Comparison of ENCODE assay signal across 10 cellular contexts in the genomic region with DNA sequence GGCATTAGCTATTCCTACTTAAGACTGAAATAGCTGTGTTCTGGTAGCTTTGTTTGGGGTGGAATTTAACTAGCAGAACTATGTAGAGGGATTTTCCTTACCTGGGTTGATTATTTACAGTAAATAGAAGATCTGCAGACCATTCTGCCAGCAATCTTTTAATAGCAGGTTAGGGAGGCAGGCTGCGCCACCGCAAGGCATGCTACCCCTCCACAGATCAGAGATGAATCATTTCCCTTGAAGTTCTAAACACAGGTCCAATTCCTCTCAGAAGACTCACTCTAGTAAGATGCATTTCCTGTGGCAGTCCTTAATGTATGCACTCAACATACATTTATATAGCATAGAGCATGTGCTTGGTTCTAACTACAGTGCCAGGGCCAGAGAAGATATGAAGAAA.
A peak's percentile ranks its signal among the peaks of the same experiment; 100 is the strongest.
DNase-seq lines count a peak whose midpoint lies in the region; ATAC-seq and TF ChIP-seq lines count a peak whose summit lies in the region.
"Had no signal": no experiment of that assay in that cellular context is flagged by ENCODE, and none has a peak within 500 bp of the region (broad histone marks: within the 10 kb centered on the region; RNA-seq: fewer than 3 reads in every experiment).

No MANE protein-coding gene starts in this region.

- no peaks in the 10 kb centered on the region for H3K9me3 Mint-ChIP-seq in Calu3 (ENCODE audit: low read depth, unreplicated experiment)
- peaks cover under 1% of the 10 kb centered on the region for H3K9me3 Mint-ChIP-seq in activated naive CD8-positive, alpha-beta T cell treated with anti-CD3 and anti-CD28 coated beads, Interleukin-2, amount 50 U/mL, for 24 hours
- peaks cover 0 to 9% (median 3%) of the 10 kb centered on the region in 6 donors for H3K9me3 Mint-ChIP-seq in immature natural killer cell
- H3K9me3 Mint-ChIP-seq in endodermal cell: peaks cover 43% of the 10 kb centered on the region
- H3K9me3 Mint-ChIP-seq: natural killer cell treated with Interleukin-12 subunit alpha and Interleukin-12 subunit beta and Interleukin-15 and Interleukin-18, amount 100 ng/mL, for 72 hours had no signal

- no TSS peak for BruUV-seq in Calu3 (replicated peaks; lab: Mats Ljungman, UMichigan)

- H3K14ac ChIP-seq in mesenchymal stem cell (ENCODE audit: low read length in 2 of 2): no peak overlapping the region

- peak overlapping the region; percentile 21 for H2BK5ac ChIP-seq in mesenchymal stem cell (ENCODE audit: low read depth, low read length, poor library complexity, severe bottlenecking)

- no peak overlapping the region for H2BK12ac ChIP-seq in mesenchymal stem cell (ENCODE audit: low read length in 2 of 2)

- no peak overlapping the region for H2BK120ac ChIP-seq in mesenchymal stem cell (ENCODE audit: low read depth, low read length)

- 18% methylated on average over 2 of the region's 2 CpGs for WGBS in mesenchymal stem cell
- 95 to 100% methylated on average over 2 of the region's 2 CpGs for WGBS in endodermal cell (ENCODE audit: insufficient coverage in 1 of 2, insufficient read length in 1 of 2), 2 experiments
- WGBS in tibial nerve, 2 donors: 92% methylated on average over 2 of the region's 2 CpGs

- H2AK5ac ChIP-seq in mesenchymal stem cell (ENCODE audit: low read length, severe bottlenecking): peak overlapping the region; percentile 84

- peak; percentile 68 for ATAC-seq in activated naive CD8-positive, alpha-beta T cell treated with anti-CD3 and anti-CD28 coated beads, Interleukin-2, amount 50 U/mL, for 24 hours

- CTCF ChIA-PET in Calu3 (lab: Charles Lee): no interaction called here

- no peak overlapping the region for H3K9ac ChIP-seq in mesenchymal stem cell (ENCODE audit: low read length)
- no peak overlapping the region for H3K9ac ChIP-seq in endodermal cell (ENCODE audit: extremely low read depth, low read length, poor library complexity, severe bottlenecking)

- no peak overlapping the region for H3K4me2 ChIP-seq in mesenchymal stem cell (ENCODE audit: low read length, poor library complexity, severe bottlenecking)

- no peak overlapping the region for H4K91ac ChIP-seq in mesenchymal stem cell (ENCODE audit: low read length)

- no peak for TF ChIP-seq EP300 in tibial nerve (IDR thresholded peaks at IDR 0.05)

- H2BK15ac ChIP-seq in mesenchymal stem cell (ENCODE audit: low read depth, poor library complexity, severe bottlenecking): no peak overlapping the region

- H3K4me3 ChIP-seq in mesenchymal stem cell (ENCODE audit: insufficient read depth in 1 of 2, low read depth in 1 of 2, low read length in 2 of 2): no peak overlapping the region
- H3K4me3 ChIP-seq in endodermal cell (ENCODE audit: low read length): no peak overlapping the region
- no peak overlapping the region for H3K4me3 ChIP-seq in tibial nerve
- H3K4me3 ChIP-seq: esophagus muscularis mucosa had no signal

- H3K4me1 Mint-ChIP-seq in Calu3 (ENCODE audit: low read depth, unreplicated experiment) (peaks cover 19% of the 10 kb centered on the region), immature natural killer cell (no peaks in the 10 kb centered on the region), endodermal cell (no peaks in the 10 kb centered on the region)
- peaks cover 10% of the 10 kb centered on the region for H3K4me1 Mint-ChIP-seq in activated naive CD8-positive, alpha-beta T cell treated with anti-CD3 and anti-CD28 coated beads, Interleukin-2, amount 50 U/mL, for 24 hours

- TF ChIP-seq POLR2A in tibial nerve (IDR thresholded peaks at IDR 0.05): no peak

- TF ChIP-seq CTCF in Calu3 (IDR thresholded peaks at IDR 0.05; ENCODE audit: unreplicated experiment): no peak
- TF ChIP-seq CTCF in endodermal cell (conservative IDR thresholded peaks at IDR 0.05): no peak
- no peak for TF ChIP-seq CTCF in tibial nerve (IDR thresholded peaks at IDR 0.05)

- H3K36me3 Mint-ChIP-seq in Calu3 (ENCODE audit: insufficient read depth, unreplicated experiment) (no peaks in the 10 kb centered on the region), immature natural killer cell (peaks cover 0 to 3% (median under 1%) of the 10 kb centered on the region in 3 donors), endodermal cell (ENCODE audit: low read depth) (peaks cover 10% of the 10 kb centered on the region)
- H3K36me3 Mint-ChIP-seq in activated naive CD8-positive, alpha-beta T cell treated with anti-CD3 and anti-CD28 coated beads, Interleukin-2, amount 50 U/mL, for 24 hours (ENCODE audit: low read depth): no peaks in the 10 kb centered on the region

- intact Hi-C loops in Calu3 (cut with micrococcal nuclease; ENCODE audit: unreplicated experiment): no loop called here

- H3K4me1 ChIP-seq in mesenchymal stem cell (ENCODE audit: control insufficient read depth, insufficient read depth, low read depth, low read length): peaks cover 18% of the 10 kb centered on the region
- H3K4me1 ChIP-seq in endodermal cell (ENCODE audit: control insufficient read depth, insufficient read depth, low read length): no peaks in the 10 kb centered on the region
- no peaks in the 10 kb centered on the region for H3K4me1 ChIP-seq in tibial nerve

- H3K23ac ChIP-seq in mesenchymal stem cell (ENCODE audit: low read length in 2 of 2): no peak overlapping the region

- H3K9me3 ChIP-seq in mesenchymal stem cell (ENCODE audit: control insufficient read depth, low read length) (peaks cover 9% of the 10 kb centered on the region), endodermal cell (ENCODE audit: control insufficient read depth, low read length) (peaks cover 28% of the 10 kb centered on the region), tibial nerve (peaks cover 0 to 13% (median 0%) of the 10 kb centered on the region in 4 donors)

- peaks cover 0 to 4% of the 10 kb centered on the region in 2 experiments for H3K27me3 ChIP-seq in mesenchymal stem cell (ENCODE audit: control insufficient read depth in 1 of 2, insufficient read depth in 1 of 2, low read length in 2 of 2)
- no peaks in the 10 kb centered on the region for H3K27me3 ChIP-seq in endodermal cell (ENCODE audit: control insufficient read depth, insufficient read depth, low read length, poor library complexity, severe bottlenecking)
- H3K27me3 ChIP-seq in tibial nerve: no peaks in the 10 kb centered on the region
- H3K27me3 ChIP-seq: esophagus muscularis mucosa had no signal

- H3K4ac ChIP-seq in mesenchymal stem cell (ENCODE audit: low read depth in 1 of 2, low read length in 2 of 2): no peak overlapping the region

- H3K27ac Mint-ChIP-seq in Calu3 (ENCODE audit: unreplicated experiment) (peak overlapping the region; percentile 33), immature natural killer cell (no peak overlapping the region), endodermal cell (no peak overlapping the region)
- H3K27ac Mint-ChIP-seq in activated naive CD8-positive, alpha-beta T cell treated with anti-CD3 and anti-CD28 coated beads, Interleukin-2, amount 50 U/mL, for 24 hours: no peak overlapping the region
- H3K27ac Mint-ChIP-seq: natural killer cell treated with Interleukin-12 subunit alpha and Interleukin-12 subunit beta and Interleukin-15 and Interleukin-18, amount 100 ng/mL, for 72 hours had no signal

- H3K4me3 Mint-ChIP-seq in Calu3 (ENCODE audit: low read depth, unreplicated experiment) (no peak overlapping the region), immature natural killer cell (no peak overlapping the region), endodermal cell (no peak overlapping the region)
- H3K4me3 Mint-ChIP-seq in activated naive CD8-positive, alpha-beta T cell treated with anti-CD3 and anti-CD28 coated beads, Interleukin-2, amount 50 U/mL, for 24 hours: no peak overlapping the region
- H3K4me3 Mint-ChIP-seq: natural killer cell treated with Interleukin-12 subunit alpha and Interleukin-12 subunit beta and Interleukin-15 and Interleukin-18, amount 100 ng/mL, for 72 hours had no signal

- H3K18ac ChIP-seq in mesenchymal stem cell (ENCODE audit: low read depth in 1 of 2, low read length in 2 of 2): no peak overlapping the region

- no peak overlapping the region for H4K8ac ChIP-seq in mesenchymal stem cell (ENCODE audit: low read length)

- H3K36me3 ChIP-seq in mesenchymal stem cell (ENCODE audit: control insufficient read depth in 1 of 2, insufficient read depth in 2 of 2, low read depth in 1 of 2, low read length in 2 of 2) (no peaks in the 10 kb centered on the region), endodermal cell (ENCODE audit: control insufficient read depth, insufficient read depth, low read length) (peaks cover 3% of the 10 kb centered on the region), tibial nerve (peaks cover 0 to 8% (median 0%) of the 10 kb centered on the region in 3 donors)
- H3K36me3 ChIP-seq: esophagus muscularis mucosa had no signal

- H3K27ac ChIP-seq in mesenchymal stem cell (ENCODE audit: low read length, poor library complexity, severe bottlenecking) (peak overlapping the region; percentile 93), endodermal cell (ENCODE audit: low read depth, low read length) (no peak overlapping the region), tibial nerve (no peak overlapping the region)
- H3K27ac ChIP-seq: esophagus muscularis mucosa had no signal

- peak; percentile 7 for DNase-seq in Calu3
- peak; percentile 92 for DNase-seq in HT1080 (ENCODE audit: low read depth)
- DNase-seq in activated naive CD8-positive, alpha-beta T cell treated with anti-CD3 and anti-CD28 coated beads, Interleukin-2, amount 50 U/mL, for 24 hours: no peak
- DNase-seq in mesenchymal stem cell: peak; percentile 55
- no peak for DNase-seq in immature natural killer cell
- no peak for DNase-seq in endodermal cell
- DNase-seq in tibial nerve (ENCODE audit: low spot score in 2 of 2): no peak
- DNase-seq: NCI-H510A treated with DMSO at 0.1 percent for 48 hours had no signal

- H3K79me1 ChIP-seq in mesenchymal stem cell (replicated peaks; ENCODE audit: low read length, poor library complexity, severe bottlenecking): no peaks in the 10 kb centered on the region

- H2AFZ ChIP-seq in mesenchymal stem cell (ENCODE audit: low read depth, low read length): no peak overlapping the region

- H3K27me3 Mint-ChIP-seq in Calu3 (ENCODE audit: unreplicated experiment) (no peaks in the 10 kb centered on the region), immature natural killer cell (ENCODE audit: low read depth in 3 of 3) (peaks cover under 1 to 11% (median 8%) of the 10 kb centered on the region in 3 donors), endodermal cell (ENCODE audit: insufficient read depth) (no peaks in the 10 kb centered on the region)
- peaks cover 8% of the 10 kb centered on the region for H3K27me3 Mint-ChIP-seq in activated naive CD8-positive, alpha-beta T cell treated with anti-CD3 and anti-CD28 coated beads, Interleukin-2, amount 50 U/mL, for 24 hours

Comparison
In these comparisons a context has a peak if more than half of its experiments do, and no peak if none do; other contexts are left out.
1. DNase-seq: peak in Calu3 (single experiment), HT1080 (single experiment) and mesenchymal stem cell (single experiment); none in activated naive CD8-positive, alpha-beta T cell treated with anti-CD3 and anti-CD28 coated beads, Interleukin-2, amount 50 U/mL, for 24 hours (single experiment), immature natural killer cell (0 of 3), endodermal cell (single experiment) and tibial nerve (0 of 2).